ENCODE assay signal across 19 cellular contexts in the genomic region with DNA sequence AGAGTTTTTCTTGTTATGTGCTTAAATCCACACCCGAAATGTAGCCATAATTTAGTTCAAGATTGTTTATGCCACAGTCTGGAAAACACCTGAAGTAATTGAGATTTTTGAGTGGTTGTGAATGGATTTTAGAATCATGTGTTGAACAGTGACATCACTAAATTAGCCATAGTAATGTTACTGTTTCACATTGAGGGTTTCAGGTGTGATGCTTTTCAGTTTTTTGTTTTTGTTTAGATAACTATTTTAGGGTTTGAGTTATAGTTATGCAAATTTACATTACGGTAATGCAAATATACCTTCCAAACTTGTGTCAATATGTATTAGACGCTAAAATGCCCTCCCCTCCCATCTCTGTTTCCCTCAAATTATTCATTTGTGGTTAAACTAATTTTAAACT. TPM values are rescaled to one million over a fixed set of nuclear protein-coding genes. Genes with fewer than 3 reads are reported as not detected.
DNase-seq lines count a peak whose midpoint lies in the region; ATAC-seq and TF ChIP-seq lines count a peak whose summit lies in the region.
"Had no signal": no experiment of that assay in that cellular context is flagged by ENCODE, and none has a peak within 500 bp of the region (broad histone marks: within the 10 kb centered on the region; RNA-seq: fewer than 3 reads in every experiment).

No MANE protein-coding gene starts in this region.

- H3K4me3 ChIP-seq in GM23338 (no peak overlapping the region), mesenchymal stem cell (ENCODE audit: insufficient read depth in 1 of 2, low read depth in 1 of 2, low read length in 2 of 2) (no peak overlapping the region), vagina (no peak overlapping the region), gastroesophageal sphincter (no peak overlapping the region)
- H3K4me3 ChIP-seq: K562, lower lobe of right lung, PC-9, thoracic aorta had no signal

- H4K8ac ChIP-seq in mesenchymal stem cell (ENCODE audit: low read length), result no peak overlapping the region

- no peak overlapping the region for H3K14ac ChIP-seq in mesenchymal stem cell (ENCODE audit: low read length in 2 of 2)

- no peak overlapping the region for H2BK12ac ChIP-seq in mesenchymal stem cell (ENCODE audit: low read length in 2 of 2)

- no peak overlapping the region for H3K27ac ChIP-seq in GM23338 (ENCODE audit: low read depth)
- H3K27ac ChIP-seq in mesenchymal stem cell (ENCODE audit: low read length, poor library complexity, severe bottlenecking), result no peak overlapping the region
- no peak overlapping the region for H3K27ac ChIP-seq in vagina
- H3K27ac ChIP-seq in gastroesophageal sphincter, result no peak overlapping the region
- H3K27ac ChIP-seq: lower lobe of right lung, PC-9, thoracic aorta had no signal

- H3K27ac Mint-ChIP-seq in GM23338, result no peak overlapping the region

- no peak for TF ChIP-seq EP300 in gastroesophageal sphincter (IDR thresholded peaks at IDR 0.05)

- H2AFZ ChIP-seq in GM23338 (no peak overlapping the region), mesenchymal stem cell (ENCODE audit: low read depth, low read length) (no peak overlapping the region)
- H2AFZ ChIP-seq: PC-9 had no signal

- DNase-seq in GM23338 (ENCODE audit: low spot score) (no peak), NCI-H69 (lab: John Stamatoyannopoulos, UW) (peak; percentile 60), mesenchymal stem cell (no peak), vagina (ENCODE audit: extremely low spot score in 2 of 2) (no peak), NCI-H1930 (lab: John Stamatoyannopoulos, UW) (no peak)
- DNase-seq: activated CD4-positive, alpha-beta T cell treated with anti-CD3 and anti-CD28 coated beads for 1 hour; activated CD8-positive, alpha-beta memory T cell treated with anti-CD3 and anti-CD28 coated beads, Interleukin-2, amount 50 U/mL, for 4 hours; activated gamma-delta T cell treated with Interleukin-2 at 50 U/mL for 16 hours; Caco-2; heart left ventricle; lower lobe of right lung; NCI-H1048; PC-9; T-helper 9 cell had no signal

- H2AK5ac ChIP-seq in mesenchymal stem cell (ENCODE audit: low read length, severe bottlenecking), result no peak overlapping the region

- H3K79me1 ChIP-seq in mesenchymal stem cell (replicated peaks; ENCODE audit: low read length, poor library complexity, severe bottlenecking), result no peaks in the 10 kb centered on the region

- no peaks in the 10 kb centered on the region for H3F3A ChIP-seq in GM23338 (replicated peaks; ENCODE audit: low read depth)

- no peaks in the 10 kb centered on the region for H3K9me3 ChIP-seq in mesenchymal stem cell (ENCODE audit: control insufficient read depth, low read length)
- no peaks in the 10 kb centered on the region for H3K9me3 ChIP-seq in vagina
- H3K9me3 ChIP-seq in gastroesophageal sphincter, result no peaks in the 10 kb centered on the region
- H3K9me3 ChIP-seq: Caco-2, heart left ventricle, lower lobe of right lung, thoracic aorta had no signal

- no peak for TF ChIP-seq POLR2A in vagina (IDR thresholded peaks at IDR 0.05)
- TF ChIP-seq POLR2A in gastroesophageal sphincter (IDR thresholded peaks at IDR 0.05), result no peak

- H2BK15ac ChIP-seq in mesenchymal stem cell (ENCODE audit: low read depth, poor library complexity, severe bottlenecking), result no peak overlapping the region

- H3K9ac ChIP-seq in mesenchymal stem cell (ENCODE audit: low read length), result peak overlapping the region; percentile 1

- H3K36me3 Mint-ChIP-seq in GM23338 (ENCODE audit: low read depth), result no peaks in the 10 kb centered on the region; the same call in 1 of the 3 replicates

- H3K4me2 ChIP-seq in GM23338 (peak overlapping the region; percentile 54), mesenchymal stem cell (ENCODE audit: low read length, poor library complexity, severe bottlenecking) (no peak overlapping the region)
- H3K4me2 ChIP-seq: PC-9 had no signal

- H4K91ac ChIP-seq in mesenchymal stem cell (ENCODE audit: low read length), result no peak overlapping the region

- intact Hi-C loops in vagina (cut with DNase I), result no loop called here

- peak; percentile 62 for ATAC-seq in GM18870 (IDR thresholded peaks at IDR 0.05; ENCODE audit: unreplicated experiment)
- ATAC-seq in GM23338, result no peak
- no peak for ATAC-seq in gastroesophageal sphincter
- ATAC-seq: HCT116, heart left ventricle, K562 had no signal

- H3K18ac ChIP-seq in mesenchymal stem cell (ENCODE audit: low read depth in 1 of 2, low read length in 2 of 2), result no peak overlapping the region

- H3K36me3 ChIP-seq in GM23338 (ENCODE audit: insufficient read depth), result no peaks in the 10 kb centered on the region
- no peaks in the 10 kb centered on the region for H3K36me3 ChIP-seq in mesenchymal stem cell (ENCODE audit: control insufficient read depth in 1 of 2, insufficient read depth in 2 of 2, low read depth in 1 of 2, low read length in 2 of 2)
- H3K36me3 ChIP-seq in vagina, result no peaks in the 10 kb centered on the region
- no peaks in the 10 kb centered on the region for H3K36me3 ChIP-seq in gastroesophageal sphincter
- H3K36me3 ChIP-seq: heart left ventricle, lower lobe of right lung, thoracic aorta had no signal

- no peaks in the 10 kb centered on the region for H3K9me3 Mint-ChIP-seq in GM23338

- H3K4me1 Mint-ChIP-seq in GM23338, result peaks cover 48% of the 10 kb centered on the region

- H3K79me2 ChIP-seq in GM23338 (replicated peaks; ENCODE audit: insufficient read depth), result peaks cover 100% of the 10 kb centered on the region

- TF ChIP-seq CTCF in GM23338 (conservative IDR thresholded peaks at IDR 0.05; ENCODE audit: low read depth in 2 of 2) (no peak), vagina (IDR thresholded peaks at IDR 0.05) (no peak), gastroesophageal sphincter (IDR thresholded peaks at IDR 0.05) (no peak)

- H3K4me1 ChIP-seq in GM23338 (ENCODE audit: insufficient read depth) (peaks cover 25% of the 10 kb centered on the region), mesenchymal stem cell (ENCODE audit: control insufficient read depth, insufficient read depth, low read depth, low read length) (peaks cover 2% of the 10 kb centered on the region), vagina (peaks cover 60% of the 10 kb centered on the region), gastroesophageal sphincter (peaks cover 9 to 93% (median 12%) of the 10 kb centered on the region in 3 donors)
- H3K4me1 ChIP-seq: Caco-2 had no signal

- H2BK5ac ChIP-seq in mesenchymal stem cell (ENCODE audit: low read depth, low read length, poor library complexity, severe bottlenecking), result no peak overlapping the region

- H3K9me2 ChIP-seq in GM23338 (ENCODE audit: insufficient read depth), result no peaks in the 10 kb centered on the region

- H2BK120ac ChIP-seq in mesenchymal stem cell (ENCODE audit: low read depth, low read length), result no peak overlapping the region

- no peaks in the 10 kb centered on the region for H3K27me3 ChIP-seq in GM23338 (ENCODE audit: insufficient read depth)
- no peaks in the 10 kb centered on the region for H3K27me3 ChIP-seq in mesenchymal stem cell (ENCODE audit: control insufficient read depth in 1 of 2, insufficient read depth in 1 of 2, low read length in 2 of 2)
- no peaks in the 10 kb centered on the region for H3K27me3 ChIP-seq in vagina
- H3K27me3 ChIP-seq in gastroesophageal sphincter, result no peaks in the 10 kb centered on the region
- H3K27me3 ChIP-seq: heart left ventricle had no signal

- H3K4ac ChIP-seq in mesenchymal stem cell (ENCODE audit: low read depth in 1 of 2, low read length in 2 of 2), result no peak overlapping the region

- peaks cover 3% of the 10 kb centered on the region for H3K27me3 Mint-ChIP-seq in GM23338 (ENCODE audit: insufficient read depth, low read depth, poor library complexity)

- H3K23ac ChIP-seq in mesenchymal stem cell (ENCODE audit: low read length in 2 of 2), result no peak overlapping the region

- H4K20me1 ChIP-seq in GM23338 (replicated peaks; ENCODE audit: insufficient read depth), result peaks cover 21% of the 10 kb centered on the region

- no peak overlapping the region for H3K4me3 Mint-ChIP-seq in GM23338

- 75% methylated on average over 2 of the region's 3 CpGs for WGBS in mesenchymal stem cell
- 57 to 82% methylated on average over 3 of the region's 3 CpGs for WGBS in gastroesophageal sphincter (ENCODE audit: low coverage in 1 of 2), 2 donors

TF ChIP-seq in GM23338, 12 proteins besides CTCF, POLR2A, EP300 and RAD21 (continues in another document):
- TF ChIP-seq POLR2AphosphoS5 (IDR thresholded peaks at IDR 0.05; ENCODE audit: low read depth), result no peak
- no peak for TF ChIP-seq JUNB (IDR thresholded peaks at IDR 0.05; ENCODE audit: unreplicated experiment)
- no peak for TF ChIP-seq ETS1 (IDR thresholded peaks at IDR 0.05)
- no peak for TF ChIP-seq ZNF331 (CRISPR knock-in tag; IDR thresholded peaks at IDR 0.05; ENCODE audit: low read depth)

RNA-seq across cellular contexts. Expression of gene QKI, which starts 22.9 kb away (rescaled TPM):
- total RNA-seq in GM23338 (2014; rRNA removed; shearing (Covaris generic)), result 150 and 159 TPM in 2 replicates
- 53.7 and 60.8 TPM in 2 replicates for polyA plus RNA-seq in GM23338 (2016; fragmentation: Nextera tagmentation; extraction: Ambion mirVana)
- polyA plus RNA-seq in mesenchymal stem cell (2013, experiment 1 of 2), result 92.5 TPM
- 90.5 TPM for polyA plus RNA-seq in mesenchymal stem cell (2013, experiment 2 of 2)
- total RNA-seq in vagina, result 142 TPM
- 100 to 1,000 TPM; 170 to 249 (median 227) TPM for total RNA-seq in gastroesophageal sphincter
